1 cellular context compared by ENCODE assay signal in genomic region chr10:62681211-62681940, GRCh38.
A peak's percentile ranks its signal among the peaks of the same experiment; 100 is the strongest.
TF ChIP-seq lines count a peak whose summit lies in the region.

No MANE protein-coding gene starts in this region.

TF ChIP-seq in GM12878, 131 proteins besides CTCF, POLR2A, EP300 and RAD21 (continued from another document and continues in another):
- TF ChIP-seq, protein P1, sequence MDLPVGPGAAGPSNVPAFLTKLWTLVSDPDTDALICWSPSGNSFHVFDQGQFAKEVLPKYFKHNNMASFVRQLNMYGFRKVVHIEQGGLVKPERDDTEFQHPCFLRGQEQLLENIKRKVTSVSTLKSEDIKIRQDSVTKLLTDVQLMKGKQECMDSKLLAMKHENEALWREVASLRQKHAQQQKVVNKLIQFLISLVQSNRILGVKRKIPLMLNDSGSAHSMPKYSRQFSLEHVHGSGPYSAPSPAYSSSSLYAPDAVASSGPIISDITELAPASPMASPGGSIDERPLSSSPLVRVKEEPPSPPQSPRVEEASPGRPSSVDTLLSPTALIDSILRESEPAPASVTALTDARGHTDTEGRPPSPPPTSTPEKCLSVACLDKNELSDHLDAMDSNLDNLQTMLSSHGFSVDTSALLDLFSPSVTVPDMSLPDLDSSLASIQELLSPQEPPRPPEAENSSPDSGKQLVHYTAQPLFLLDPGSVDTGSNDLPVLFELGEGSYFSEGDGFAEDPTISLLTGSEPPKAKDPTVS (IDR thresholded peaks at IDR 0.05; ENCODE audit: low read depth, low read length), result 0 out of 2 replicates have a peak, but pooled peaks have one; percentile 13
- no peak for TF ChIP-seq ZZZ3 (IDR thresholded peaks at IDR 0.05; ENCODE audit: control insufficient read depth, insufficient read length, low read depth)
- peak; percentile 94 for TF ChIP-seq MEF2A (IDR thresholded peaks at IDR 0.05; ENCODE audit: insufficient read depth, low read depth, low read length)
- peak; percentile 58; the same call in 1 of the 3 replicates for TF ChIP-seq POU2F2 (IDR thresholded peaks at IDR 0.05; ENCODE audit: borderline replicate concordance, low read depth, low read length)
- TF ChIP-seq BCL11A (IDR thresholded peaks at IDR 0.05; ENCODE audit: low read depth, low read length), result peak; percentile 85
- TF ChIP-seq EZH2 (IDR thresholded peaks at IDR 0.05; ENCODE audit: borderline replicate concordance, control insufficient read depth, low read depth, low read length), result no peak
- peak; percentile 25; the same call in 1 of the 2 replicates for TF ChIP-seq RB1 (IDR thresholded peaks at IDR 0.05; ENCODE audit: borderline replicate concordance)
- peak; percentile 99 for TF ChIP-seq ESRRA (IDR thresholded peaks at IDR 0.05; ENCODE audit: low read length)
- peak; percentile 92 to 94 for TF ChIP-seq IKZF2 (IDR thresholded peaks at IDR 0.05)
- TF ChIP-seq BACH1 (IDR thresholded peaks at IDR 0.05; ENCODE audit: borderline replicate concordance), result peak; percentile 14; the same call in 1 of the 2 replicates
- TF ChIP-seq NR2F1 (conservative IDR thresholded peaks at IDR 0.05), result peak; percentile 67
- peak; percentile 29; the same call in 1 of the 2 replicates for TF ChIP-seq POLR2AphosphoS5 (IDR thresholded peaks at IDR 0.05; ENCODE audit: low read length)
- TF ChIP-seq CBFB (IDR thresholded peaks at IDR 0.05; ENCODE audit: low read depth), result peak; percentile 94
- TF ChIP-seq TCF12 (IDR thresholded peaks at IDR 0.05; ENCODE audit: low read depth, low read length), result peak; percentile 99
- no peak for TF ChIP-seq MYB (IDR thresholded peaks at IDR 0.05; ENCODE audit: borderline replicate concordance, low read depth, low read length)
- TF ChIP-seq RAD51 (IDR thresholded peaks at IDR 0.05), result peak; percentile 31; the same call in 1 of the 2 replicates
- peak; percentile 73 to 78; a peak in 3 of 4 replicates for TF ChIP-seq BHLHE40 (IDR thresholded peaks at IDR 0.05; ENCODE audit: borderline replicate concordance in 1 of 2, low read depth in 2 of 2, low read length in 1 of 2)
- TF ChIP-seq ASH2L (IDR thresholded peaks at IDR 0.05; ENCODE audit: borderline replicate concordance, low read depth), result no peak
- peak; percentile 88 for TF ChIP-seq CREB1 (IDR thresholded peaks at IDR 0.05; ENCODE audit: low read depth)
- peak; percentile 87 for TF ChIP-seq CREM (IDR thresholded peaks at IDR 0.05; ENCODE audit: low read depth)
- 0 out of 2 replicates have a peak, but pooled peaks have one; percentile 42 for TF ChIP-seq GATAD2B (conservative IDR thresholded peaks at IDR 0.05; ENCODE audit: low read depth)
- TF ChIP-seq CEBPB (IDR thresholded peaks at IDR 0.05; ENCODE audit: borderline replicate concordance in 1 of 2, low read depth in 2 of 2, low read length in 2 of 2), result peak; percentile 80 to 91; a peak in 3 of 4 replicates
- TF ChIP-seq NFIC (IDR thresholded peaks at IDR 0.05; ENCODE audit: low read depth, low read length), result peak; percentile 98
- 0 out of 2 replicates have a peak, but pooled peaks have one; percentile 38 for TF ChIP-seq PML (IDR thresholded peaks at IDR 0.05; ENCODE audit: low read length)
- TF ChIP-seq ZSCAN29 (IDR thresholded peaks at IDR 0.05), result peak; percentile 38; the same call in 1 of the 2 replicates
- no peak for TF ChIP-seq SMAD1 (IDR thresholded peaks at IDR 0.05; ENCODE audit: low read depth, partially characterized antibody)
- no peak for TF ChIP-seq SREBF1 (IDR thresholded peaks at IDR 0.05; ENCODE audit: low read length)
- no peak for TF ChIP-seq YBX1 (IDR thresholded peaks at IDR 0.05)
- peak; percentile 98 for TF ChIP-seq RUNX3 (IDR thresholded peaks at IDR 0.05; ENCODE audit: low read length)
- peak; percentile 6 for TF ChIP-seq PBX3 (IDR thresholded peaks at IDR 0.05; ENCODE audit: insufficient replicate concordance, low read depth, low read length)
- TF ChIP-seq, protein P2, sequence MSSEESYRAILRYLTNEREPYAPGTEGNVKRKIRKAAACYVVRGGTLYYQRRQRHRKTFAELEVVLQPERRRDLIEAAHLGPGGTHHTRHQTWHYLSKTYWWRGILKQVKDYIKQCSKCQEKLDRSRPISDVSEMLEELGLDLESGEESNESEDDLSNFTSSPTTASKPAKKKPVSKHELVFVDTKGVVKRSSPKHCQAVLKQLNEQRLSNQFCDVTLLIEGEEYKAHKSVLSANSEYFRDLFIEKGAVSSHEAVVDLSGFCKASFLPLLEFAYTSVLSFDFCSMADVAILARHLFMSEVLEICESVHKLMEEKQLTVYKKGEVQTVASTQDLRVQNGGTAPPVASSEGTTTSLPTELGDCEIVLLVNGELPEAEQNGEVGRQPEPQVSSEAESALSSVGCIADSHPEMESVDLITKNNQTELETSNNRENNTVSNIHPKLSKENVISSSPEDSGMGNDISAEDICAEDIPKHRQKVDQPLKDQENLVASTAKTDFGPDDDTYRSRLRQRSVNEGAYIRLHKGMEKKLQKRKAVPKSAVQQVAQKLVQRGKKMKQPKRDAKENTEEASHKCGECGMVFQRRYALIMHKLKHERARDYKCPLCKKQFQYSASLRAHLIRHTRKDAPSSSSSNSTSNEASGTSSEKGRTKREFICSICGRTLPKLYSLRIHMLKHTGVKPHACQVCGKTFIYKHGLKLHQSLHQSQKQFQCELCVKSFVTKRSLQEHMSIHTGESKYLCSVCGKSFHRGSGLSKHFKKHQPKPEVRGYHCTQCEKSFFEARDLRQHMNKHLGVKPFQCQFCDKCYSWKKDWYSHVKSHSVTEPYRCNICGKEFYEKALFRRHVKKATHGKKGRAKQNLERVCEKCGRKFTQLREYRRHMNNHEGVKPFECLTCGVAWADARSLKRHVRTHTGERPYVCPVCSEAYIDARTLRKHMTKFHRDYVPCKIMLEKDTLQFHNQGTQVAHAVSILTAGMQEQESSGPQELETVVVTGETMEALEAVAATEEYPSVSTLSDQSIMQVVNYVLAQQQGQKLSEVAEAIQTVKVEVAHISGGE (CRISPR knock-in tag; IDR thresholded peaks at IDR 0.05), result no peak
- peak in 1 of 2 experiments; percentile 76; a peak in 1 of 3 replicates for TF ChIP-seq EGR1 (IDR thresholded peaks at IDR 0.05; ENCODE audit: borderline replicate concordance in 1 of 2, low read depth in 2 of 2, low read length in 2 of 2)
- TF ChIP-seq EED (IDR thresholded peaks at IDR 0.05; ENCODE audit: low read depth), result peak; percentile 93
- TF ChIP-seq MTA2 (IDR thresholded peaks at IDR 0.05; ENCODE audit: low read depth), result peak; percentile 88
- peak; percentile 90 for TF ChIP-seq RELA (IDR thresholded peaks at IDR 0.05; ENCODE audit: borderline replicate concordance, partially characterized antibody)
- TF ChIP-seq, protein P3, sequence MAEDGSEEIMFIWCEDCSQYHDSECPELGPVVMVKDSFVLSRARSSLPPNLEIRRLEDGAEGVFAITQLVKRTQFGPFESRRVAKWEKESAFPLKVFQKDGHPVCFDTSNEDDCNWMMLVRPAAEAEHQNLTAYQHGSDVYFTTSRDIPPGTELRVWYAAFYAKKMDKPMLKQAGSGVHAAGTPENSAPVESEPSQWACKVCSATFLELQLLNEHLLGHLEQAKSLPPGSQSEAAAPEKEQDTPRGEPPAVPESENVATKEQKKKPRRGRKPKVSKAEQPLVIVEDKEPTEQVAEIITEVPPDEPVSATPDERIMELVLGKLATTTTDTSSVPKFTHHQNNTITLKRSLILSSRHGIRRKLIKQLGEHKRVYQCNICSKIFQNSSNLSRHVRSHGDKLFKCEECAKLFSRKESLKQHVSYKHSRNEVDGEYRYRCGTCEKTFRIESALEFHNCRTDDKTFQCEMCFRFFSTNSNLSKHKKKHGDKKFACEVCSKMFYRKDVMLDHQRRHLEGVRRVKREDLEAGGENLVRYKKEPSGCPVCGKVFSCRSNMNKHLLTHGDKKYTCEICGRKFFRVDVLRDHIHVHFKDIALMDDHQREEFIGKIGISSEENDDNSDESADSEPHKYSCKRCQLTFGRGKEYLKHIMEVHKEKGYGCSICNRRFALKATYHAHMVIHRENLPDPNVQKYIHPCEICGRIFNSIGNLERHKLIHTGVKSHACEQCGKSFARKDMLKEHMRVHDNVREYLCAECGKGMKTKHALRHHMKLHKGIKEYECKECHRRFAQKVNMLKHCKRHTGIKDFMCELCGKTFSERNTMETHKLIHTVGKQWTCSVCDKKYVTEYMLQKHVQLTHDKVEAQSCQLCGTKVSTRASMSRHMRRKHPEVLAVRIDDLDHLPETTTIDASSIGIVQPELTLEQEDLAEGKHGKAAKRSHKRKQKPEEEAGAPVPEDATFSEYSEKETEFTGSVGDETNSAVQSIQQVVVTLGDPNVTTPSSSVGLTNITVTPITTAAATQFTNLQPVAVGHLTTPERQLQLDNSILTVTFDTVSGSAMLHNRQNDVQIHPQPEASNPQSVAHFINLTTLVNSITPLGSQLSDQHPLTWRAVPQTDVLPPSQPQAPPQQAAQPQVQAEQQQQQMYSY (CRISPR knock-in tag; IDR thresholded peaks at IDR 0.05), result no peak
- TF ChIP-seq SRF (IDR thresholded peaks at IDR 0.05; ENCODE audit: low read depth in 2 of 2, low read length in 2 of 2), result peak in 1 of 2 experiments; percentile 57; a peak in 1 of 4 replicates
- peak; percentile 37; the same call in 1 of the 2 replicates for TF ChIP-seq JUNB (IDR thresholded peaks at IDR 0.05)
- TF ChIP-seq FOXM1 (IDR thresholded peaks at IDR 0.05; ENCODE audit: low read depth, low read length), result peak; percentile 94
- TF ChIP-seq IKZF1 (conservative IDR thresholded peaks at IDR 0.05), result peak; percentile 89
- TF ChIP-seq ZNF384 (IDR thresholded peaks at IDR 0.05; ENCODE audit: borderline replicate concordance, low read depth, low read length), result peak; percentile 96
- peak; percentile 93; the same call in 1 of the 2 replicates for TF ChIP-seq CBX5 (IDR thresholded peaks at IDR 0.05; ENCODE audit: low read depth)
- peak in 1 of 2 experiments; percentile 91; a peak in 2 of 4 replicates for TF ChIP-seq ETV6 (conservative IDR thresholded peaks at IDR 0.05 in 1 of 2, IDR thresholded peaks at IDR 0.05 in 1 of 2; ENCODE audit: borderline replicate concordance in 1 of 2, low read depth in 1 of 2)
- TF ChIP-seq, protein P4, sequence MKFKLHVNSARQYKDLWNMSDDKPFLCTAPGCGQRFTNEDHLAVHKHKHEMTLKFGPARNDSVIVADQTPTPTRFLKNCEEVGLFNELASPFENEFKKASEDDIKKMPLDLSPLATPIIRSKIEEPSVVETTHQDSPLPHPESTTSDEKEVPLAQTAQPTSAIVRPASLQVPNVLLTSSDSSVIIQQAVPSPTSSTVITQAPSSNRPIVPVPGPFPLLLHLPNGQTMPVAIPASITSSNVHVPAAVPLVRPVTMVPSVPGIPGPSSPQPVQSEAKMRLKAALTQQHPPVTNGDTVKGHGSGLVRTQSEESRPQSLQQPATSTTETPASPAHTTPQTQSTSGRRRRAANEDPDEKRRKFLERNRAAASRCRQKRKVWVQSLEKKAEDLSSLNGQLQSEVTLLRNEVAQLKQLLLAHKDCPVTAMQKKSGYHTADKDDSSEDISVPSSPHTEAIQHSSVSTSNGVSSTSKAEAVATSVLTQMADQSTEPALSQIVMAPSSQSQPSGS (IDR thresholded peaks at IDR 0.05; ENCODE audit: low read length), result peak; percentile 94
- peak; percentile 93 for TF ChIP-seq SKIL (IDR thresholded peaks at IDR 0.05; ENCODE audit: low read depth, poor library complexity, severe bottlenecking)
- TF ChIP-seq SUPT20H (IDR thresholded peaks at IDR 0.05; ENCODE audit: borderline replicate concordance, control insufficient read depth, low read depth, low read length), result no peak
- TF ChIP-seq TCF3 (IDR thresholded peaks at IDR 0.05; ENCODE audit: borderline replicate concordance, insufficient read depth, low read depth, low read length), result peak; percentile 91
